ENCODE assay signal across 8 cellular contexts in genomic region chr11:62542750-62543567, GRCh38. TPM values are rescaled to one million over a fixed set of nuclear protein-coding genes. Genes with fewer than 3 reads are reported as not detected.
DNase-seq lines count a peak whose midpoint lies in the region; ATAC-seq and TF ChIP-seq lines count a peak whose summit lies in the region.

No MANE protein-coding gene starts in this region.

- WGBS in esophagus, 2 donors = 1 to 10% methylated on average over 25 to 30 of the region's 30 CpGs
- 3% methylated on average over 7 of the region's 30 CpGs for WGBS in suprapubic skin

- DNase-seq in EL (peak; percentile 91), OCI-M1 (lab: John Stamatoyannopoulos, UW) (peak; percentile 88), suprapubic skin (ENCODE audit: low spot score in 2 of 2) (peak; percentile 92 to 93)
- DNase-seq in activated T-cell treated with anti-CD3 and anti-CD28 coated beads, Interleukin-2, amount 50 U/mL, for 4 hours = peak; percentile 67

- no peak for TF ChIP-seq EP300 in suprapubic skin (IDR thresholded peaks at IDR 0.05)

- H3K36me3 ChIP-seq in esophagus (ENCODE audit: control insufficient read depth in 2 of 2, insufficient read depth in 2 of 2, low read length in 1 of 2) (peaks cover 0 to 15% of the 10 kb centered on the region in 2 donors), mucosa of stomach (ENCODE audit: control insufficient read depth, insufficient read depth, low read length) (no peaks in the 10 kb centered on the region), suprapubic skin (no peaks in the 10 kb centered on the region)

- peak overlapping the region; percentile 88 for H3K4me3 Mint-ChIP-seq in activated T-cell treated with anti-CD3 and anti-CD28 coated beads, Interleukin-2, amount 50 U/mL, for 4 hours

- no peak for TF ChIP-seq POLR2A in suprapubic skin (IDR thresholded peaks at IDR 0.05)

- H3K27me3 ChIP-seq in esophagus (ENCODE audit: control insufficient read depth in 1 of 2, insufficient read depth in 2 of 2, low read length in 2 of 2) (no peaks in the 10 kb centered on the region), mucosa of stomach (ENCODE audit: control insufficient read depth, insufficient read depth, low read length) (no peaks in the 10 kb centered on the region), suprapubic skin (no peaks in the 10 kb centered on the region)

- H3K4me1 ChIP-seq in esophagus (ENCODE audit: control insufficient read depth in 2 of 2, insufficient read depth in 2 of 2, low read length in 1 of 2) (peaks cover 19 to 33% of the 10 kb centered on the region in 2 donors), mucosa of stomach (ENCODE audit: control insufficient read depth, insufficient read depth, low read length) (peaks cover 71% of the 10 kb centered on the region), suprapubic skin (peaks cover 74% of the 10 kb centered on the region)

- no peaks in the 10 kb centered on the region for H3K9me3 ChIP-seq in esophagus (ENCODE audit: control insufficient read depth in 2 of 2, insufficient read depth in 1 of 2, low read depth in 1 of 2, low read length in 1 of 2)
- H3K9me3 ChIP-seq in mucosa of stomach (ENCODE audit: control insufficient read depth, low read length) = no peaks in the 10 kb centered on the region
- H3K9me3 ChIP-seq in suprapubic skin = no peaks in the 10 kb centered on the region

- peak; percentile 36 for ATAC-seq in HG03280 (IDR thresholded peaks at IDR 0.05; ENCODE audit: unreplicated experiment)
- ATAC-seq in activated T-cell treated with anti-CD3 and anti-CD28 coated beads, Interleukin-2, amount 50 U/mL, for 4 hours = peak; percentile 67 to 70
- no peak for ATAC-seq in HG02763 (IDR thresholded peaks at IDR 0.05; ENCODE audit: unreplicated experiment)

- H3K27me3 Mint-ChIP-seq in activated T-cell treated with anti-CD3 and anti-CD28 coated beads, Interleukin-2, amount 50 U/mL, for 4 hours (ENCODE audit: low read depth) = no peaks in the 10 kb centered on the region

- H3K27ac ChIP-seq in esophagus (ENCODE audit: low read depth in 2 of 2, low read length in 1 of 2) (peak overlapping the region; percentile 99 to 100), suprapubic skin (peak overlapping the region; percentile 98)

- peak; percentile 98 to 100 for TF ChIP-seq CTCF in suprapubic skin (IDR thresholded peaks at IDR 0.05)

- peak overlapping the region; percentile 98 for H3K9ac ChIP-seq in mucosa of stomach (ENCODE audit: low read length)

- H3K9me3 Mint-ChIP-seq in activated T-cell treated with anti-CD3 and anti-CD28 coated beads, Interleukin-2, amount 50 U/mL, for 4 hours = no peaks in the 10 kb centered on the region

- H3K36me3 Mint-ChIP-seq in activated T-cell treated with anti-CD3 and anti-CD28 coated beads, Interleukin-2, amount 50 U/mL, for 4 hours (ENCODE audit: insufficient read depth) = no peaks in the 10 kb centered on the region

- H3K4me3 ChIP-seq in esophagus (ENCODE audit: low read depth in 1 of 2, low read length in 2 of 2) (peak overlapping the region; percentile 82 to 98), mucosa of stomach (ENCODE audit: low read length) (peak overlapping the region; percentile 95), suprapubic skin (peak overlapping the region; percentile 77)

- peaks cover 82% of the 10 kb centered on the region for H3K4me1 Mint-ChIP-seq in activated T-cell treated with anti-CD3 and anti-CD28 coated beads, Interleukin-2, amount 50 U/mL, for 4 hours (ENCODE audit: low read depth)

RNA-seq across cellular contexts. Expression of gene AHNAK, which starts 3.6 kb away (rescaled TPM):
- 10 to 100 TPM; 12.3 to 22.7 (median 13.3) TPM for total RNA-seq in activated T-cell treated with anti-CD3 and anti-CD28 coated beads, Interleukin-2, amount 50 U/mL, for 4 hours
- 100 to 1,000 TPM; 168 to 195 TPM for polyA plus RNA-seq in esophagus
- total RNA-seq in suprapubic skin = 1,000 to 10,000 TPM; 1,174 to 1,475 (median 1,322) TPM

RNA-seq across cellular contexts. Expression of gene EEF1G, which starts 30.7 kb away (rescaled TPM):
- total RNA-seq in activated T-cell treated with anti-CD3 and anti-CD28 coated beads, Interleukin-2, amount 50 U/mL, for 4 hours = 1,000 to 10,000 TPM; 1,775 to 1,880 (median 1,879) TPM
- polyA plus RNA-seq in esophagus = 1,000 to 10,000 TPM in 1 of 2 donors, 100 to 1,000 TPM in 1; 884 to 1,495 TPM
- total RNA-seq in suprapubic skin = 1,000 to 10,000 TPM; 1,221 to 2,946 (median 2,495) TPM

RNA-seq across cellular contexts. Expression of gene TUT1, which starts 48.4 kb away (rescaled TPM):
- 10 to 100 TPM; 39.4 to 46.1 (median 41.6) TPM for total RNA-seq in activated T-cell treated with anti-CD3 and anti-CD28 coated beads, Interleukin-2, amount 50 U/mL, for 4 hours
- polyA plus RNA-seq in esophagus = 10 to 100 TPM in 1 of 2 donors, 1 to 10 TPM in 1; 9.0 to 15.2 TPM
- 10 to 100 TPM in 3 of 4 donors, 1 to 10 TPM in 1; 8.0 to 16.3 (median 12.5) TPM for total RNA-seq in suprapubic skin

RNA-seq across cellular contexts. Expression of gene MTA2, which starts 58.7 kb away (rescaled TPM):
- 100 to 1,000 TPM; 217 to 224 (median 220) TPM for total RNA-seq in activated T-cell treated with anti-CD3 and anti-CD28 coated beads, Interleukin-2, amount 50 U/mL, for 4 hours
- 10 to 100 TPM; 76.2 to 90.4 TPM for polyA plus RNA-seq in esophagus
- total RNA-seq in suprapubic skin = 100 to 1,000 TPM; 107 to 125 (median 110) TPM

Comparison
In these comparisons a context has a peak if more than half of its experiments do, and no peak if none do; other contexts are left out.
1. RNA of gene AHNAK, which starts 3.6 kb away (total RNA-seq): 1,174 to 1,475 TPM in suprapubic skin; 12.3 to 22.7 TPM in activated T-cell treated with anti-CD3 and anti-CD28 coated beads, Interleukin-2, amount 50 U/mL, for 4 hours; every median in the first group is over 10 times any median in the second.
2. Peak in every context shown above with its lines, with median percentiles within 50 percentile points of each other: DNase-seq and H3K4me3 ChIP-seq.